19 cellular contexts compared by ENCODE assay signal in the genomic region with DNA sequence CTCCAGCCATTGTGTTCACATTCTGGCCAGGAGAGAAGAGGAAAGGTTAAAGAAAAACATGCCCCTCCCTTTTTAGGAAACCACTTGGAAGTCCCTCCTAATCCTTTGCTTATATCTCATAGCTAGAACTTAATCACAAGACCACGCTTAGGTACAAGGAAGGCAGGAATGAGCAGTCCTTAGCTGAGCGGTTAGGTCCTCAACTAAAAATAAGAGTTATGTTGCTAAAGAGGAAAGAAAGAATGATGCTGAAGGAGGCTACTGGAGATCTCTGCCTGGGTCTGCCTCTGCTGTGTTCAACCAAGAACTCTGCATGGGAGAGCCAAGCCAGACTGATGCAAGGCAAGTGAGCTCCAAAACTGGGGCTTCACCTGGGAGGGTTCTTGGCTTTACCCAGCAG.
"Had no signal": no experiment of that assay in that cellular context is flagged by ENCODE, and none has a peak within 500 bp of the region (broad histone marks: within the 10 kb centered on the region; RNA-seq: fewer than 3 reads in every experiment).

No MANE protein-coding gene starts in this region.

- H3K27ac ChIP-seq: adrenal gland, ascending aorta, brain microvascular endothelial cell, esophagus squamous epithelium, gastrocnemius medialis, thyroid gland had no signal

- H3K4me3 ChIP-seq: adrenal gland, ascending aorta, esophagus squamous epithelium, gastrocnemius medialis, thyroid gland had no signal

- H3K27me3 Mint-ChIP-seq: activated naive CD8-positive, alpha-beta T cell had no signal

- DNase-seq: activated CD4-positive, alpha-beta T cell treated with anti-CD3 and anti-CD28 coated beads, Interleukin-2, amount 50 U/mL, for 48 hours; activated naive CD4-positive, alpha-beta T cell; adrenal gland; caudate nucleus; effector CD8-positive, alpha-beta T cell; esophagus squamous epithelium; gastrocnemius medialis; head of caudate nucleus; hypothalamus; left ventricle myocardium superior; posterior cingulate gyrus; stimulated activated CD4-positive, alpha-beta T cell treated with anti-CD3 and anti-CD28 coated beads, Interleukin-2, amount 100 ng/mL, for 48 hours; stimulated activated CD8-positive, alpha-beta memory T cell treated with anti-CD3 and anti-CD28 coated beads, Interleukin-4, amount 100 ng/mL, for 48 hours; stimulated activated naive CD4-positive, alpha-beta T cell treated with Interleukin-2 at 50 U/mL for 16 hours; thyroid gland had no signal

- H3K27ac Mint-ChIP-seq: activated naive CD8-positive, alpha-beta T cell; activated T-helper 2 cell treated with anti-CD3 and anti-CD28 coated beads, Interferon-gamma antibody, Interleukin-2, Interleukin-4, amounts not matched to agents 10 μg/mL and 5 μg/mL and 100 μg/mL, durations not matched to agents 14 hours and 24 hours and 36 hours had no signal

- ATAC-seq: gastrocnemius medialis had no signal

- H3K36me3 ChIP-seq: adrenal gland, ascending aorta, brain microvascular endothelial cell, esophagus squamous epithelium, gastrocnemius medialis, thyroid gland had no signal

- H3K4me3 Mint-ChIP-seq: activated naive CD8-positive, alpha-beta T cell had no signal

- H3K4me1 ChIP-seq: ascending aorta, gastrocnemius medialis, thyroid gland had no signal

- H3K36me3 Mint-ChIP-seq: activated naive CD8-positive, alpha-beta T cell had no signal

- H3K9me3 ChIP-seq: adrenal gland, ascending aorta, gastrocnemius medialis, thyroid gland had no signal

- H3K27me3 ChIP-seq: adrenal gland, ascending aorta, brain microvascular endothelial cell, esophagus squamous epithelium, gastrocnemius medialis, thyroid gland had no signal
